In the genomic region with DNA sequence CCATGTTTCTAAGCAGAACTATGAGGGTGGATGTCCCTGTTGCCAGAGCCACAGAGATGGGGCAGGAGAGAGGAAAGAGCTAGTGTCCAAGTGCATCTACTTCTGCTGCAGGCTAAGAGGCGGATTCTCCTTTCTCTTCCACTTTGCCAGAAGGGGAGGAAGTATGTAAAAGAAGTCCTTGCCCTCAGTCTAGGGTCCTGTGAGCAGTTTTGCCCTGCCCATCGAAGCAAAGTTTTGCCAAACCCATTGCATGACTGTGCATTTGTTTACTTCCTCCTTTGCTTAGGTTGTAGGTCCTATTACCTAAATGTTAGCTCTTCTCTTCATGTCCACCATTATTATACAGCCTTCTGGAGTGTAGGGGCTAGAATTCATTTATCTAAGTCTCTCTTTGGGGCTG, we compare ENCODE assay signal across 19 cellular contexts.
DNase-seq lines count a peak whose midpoint lies in the region; ATAC-seq and TF ChIP-seq lines count a peak whose summit lies in the region.
"Had no signal": no experiment of that assay in that cellular context is flagged by ENCODE, and none has a peak within 500 bp of the region (broad histone marks: within the 10 kb centered on the region; RNA-seq: fewer than 3 reads in every experiment).

No MANE protein-coding gene starts in this region.

- H3K4me3 ChIP-seq in PC-9 (no peak overlapping the region; the same call in 1 of the 2 replicates), upper lobe of right lung (no peak overlapping the region), thyroid gland (replicated peaks in 1 of 3) (no peak overlapping the region)

- no peaks in the 10 kb centered on the region for H4K20me1 ChIP-seq in PC-9 (ENCODE audit: insufficient read depth)

- DNase-seq in DMS53 (lab: John Stamatoyannopoulos, UW) (peak; percentile 17), DMS53 treated with DMSO at 0.1 percent for 48 hours (lab: John Stamatoyannopoulos, UW; ENCODE audit: unreplicated experiment) (no peak), PC-9 (peak; percentile 50 to 89), upper lobe of right lung (no peak), NCI-H2227 (lab: John Stamatoyannopoulos, UW; ENCODE audit: unreplicated experiment) (no peak), posterior vena cava (ENCODE audit: low spot score) (no peak), thyroid gland (no peak)
- DNase-seq: activated CD4-positive, alpha-beta memory T cell treated with anti-CD3 and anti-CD28 coated beads for 36 hours; amniotic stem cell; CD4-positive, alpha-beta memory T cell; H9; immature natural killer cell; NCI-H2081 treated with DMSO at 0.1 percent for 48 hours; NCI-H82; Right ventricle myocardium superior; stimulated activated naive CD4-positive, alpha-beta T cell; T-helper 9 cell had no signal

- intact Hi-C loops in PC-9 (cut with micrococcal nuclease; ENCODE audit: unreplicated experiment) (no loop called here), upper lobe of right lung (cut with DNase I) (no loop called here), posterior vena cava (cut with DNase I) (loop anchor here in 1 of 2 donors (10.0 kb wide), 1 partner anchor 67 kb away; no protein-coding TSS in a partner anchor), thyroid gland (cut with DNase I) (no loop called here)

- ATAC-seq in esophagus mucosa, result peak; percentile 30
- peak; percentile 71 for ATAC-seq in upper lobe of right lung

- BruUV-seq in PC-9 (replicated peaks; lab: Mats Ljungman, UMichigan), result no TSS peak

- H3F3A ChIP-seq in PC-9 (ENCODE audit: insufficient read depth, low read depth), result peaks cover 60% of the 10 kb centered on the region

- WGBS in thyroid gland, 2 donors, result 76 to 79% methylated on average over 2 of the region's 2 CpGs

- CTCF ChIA-PET in PC-9 (lab: Charles Lee), result no interaction called here

- peak overlapping the region; percentile 87 for H3K27ac ChIP-seq in PC-9
- H3K27ac ChIP-seq in upper lobe of right lung, result no peak overlapping the region
- no peak overlapping the region for H3K27ac ChIP-seq in thyroid gland
- H3K27ac ChIP-seq: 22Rv1 had no signal

- H3K4me2 ChIP-seq in PC-9, result peak overlapping the region; percentile 67

- H2AFZ ChIP-seq in PC-9, result peak overlapping the region; percentile 42; the same call in 1 of the 2 replicates

- POLR2A ChIA-PET in PC-9 (lab: Charles Lee; ENCODE audit: unreplicated experiment), result interaction anchor here (0.6 kb wide), 3 partner anchors 38 to 186 kb away, joined by 3 to 7 read pairs (median 5); no protein-coding TSS in a partner anchor

- no peak for TF ChIP-seq POLR2A in thyroid gland (IDR thresholded peaks at IDR 0.05)

- no peaks in the 10 kb centered on the region for H3K27me3 ChIP-seq in PC-9 (ENCODE audit: insufficient read depth, low read depth)
- H3K27me3 ChIP-seq in upper lobe of right lung, result no peaks in the 10 kb centered on the region
- H3K27me3 ChIP-seq in thyroid gland, result no peaks in the 10 kb centered on the region

- no peaks in the 10 kb centered on the region for H3K9me2 ChIP-seq in PC-9 (ENCODE audit: insufficient read depth)

- no peaks in the 10 kb centered on the region for H3K36me3 ChIP-seq in PC-9 (ENCODE audit: low read depth)
- no peaks in the 10 kb centered on the region for H3K36me3 ChIP-seq in upper lobe of right lung
- no peaks in the 10 kb centered on the region for H3K36me3 ChIP-seq in thyroid gland

- H3K9me3 ChIP-seq in PC-9 (ENCODE audit: insufficient read depth, low read depth) (no peaks in the 10 kb centered on the region), upper lobe of right lung (no peaks in the 10 kb centered on the region), thyroid gland (no peaks in the 10 kb centered on the region)

- H3K4me1 ChIP-seq in PC-9 (replicated peaks; ENCODE audit: insufficient read depth), result peaks cover 92% of the 10 kb centered on the region
- H3K4me1 ChIP-seq in upper lobe of right lung, result peaks cover 11% of the 10 kb centered on the region
- H3K4me1 ChIP-seq in thyroid gland, result no peaks in the 10 kb centered on the region

- H3K79me2 ChIP-seq in PC-9 (ENCODE audit: low read depth), result peaks cover 32% of the 10 kb centered on the region; the same call in 1 of the 2 replicates

- TF ChIP-seq CTCF in PC-9 (conservative IDR thresholded peaks at IDR 0.05) (no peak), upper lobe of right lung (IDR thresholded peaks at IDR 0.05) (no peak), thyroid gland (IDR thresholded peaks at IDR 0.05) (no peak)

Comparison
In these comparisons a context has a peak if more than half of its experiments do, and no peak if none do; other contexts are left out.
1. DNase-seq: peak in DMS53 (single experiment) and PC-9 (2 of 2); none in DMS53 treated with DMSO at 0.1 percent for 48 hours (single experiment), upper lobe of right lung (single experiment), NCI-H2227 (single experiment), posterior vena cava (single experiment) and thyroid gland (0 of 2).